ENCODE assay signal across 12 cellular contexts in the genomic region with DNA sequence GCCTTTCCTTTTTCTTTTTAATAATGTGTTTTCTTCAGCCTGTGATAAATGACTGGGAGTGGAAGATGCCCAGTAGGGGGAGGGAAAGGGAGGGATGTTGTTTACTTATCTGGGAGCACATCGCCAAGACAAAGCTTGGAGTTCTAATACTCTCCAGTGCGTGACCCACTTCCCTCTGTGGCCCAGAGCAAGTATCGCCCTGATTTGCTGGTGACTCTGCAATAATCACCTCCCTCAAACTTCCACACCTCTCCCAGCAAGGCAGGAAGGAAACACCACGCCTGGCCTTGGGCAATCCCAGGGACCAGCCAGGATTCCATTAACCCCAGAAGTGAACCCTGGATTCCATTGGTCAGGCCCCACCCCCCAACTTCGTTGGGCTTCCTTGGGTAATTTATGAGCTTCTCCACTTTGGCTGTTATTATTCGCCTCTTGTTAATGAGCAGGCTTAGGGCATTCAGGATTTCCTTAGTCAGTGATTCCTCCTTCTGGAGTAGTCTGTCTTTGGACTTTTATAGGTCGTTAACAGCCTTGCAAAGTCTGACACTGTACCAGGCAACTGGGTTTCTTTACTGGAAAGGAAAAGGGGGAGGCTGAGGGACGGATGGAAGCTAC. TPM values are rescaled to one million over a fixed set of nuclear protein-coding genes. Genes with fewer than 3 reads are reported as not detected.
DNase-seq lines count a peak whose midpoint lies in the region; ATAC-seq and TF ChIP-seq lines count a peak whose summit lies in the region.
"Had no signal": no experiment of that assay in that cellular context is flagged by ENCODE, and none has a peak within 500 bp of the region (broad histone marks: within the 10 kb centered on the region; RNA-seq: fewer than 3 reads in every experiment).

No MANE protein-coding gene starts in this region.

- H3K27ac ChIP-seq in esophagus (ENCODE audit: low read depth in 2 of 2, low read length in 1 of 2) = peak overlapping the region; percentile 97 to 98
- H3K27ac ChIP-seq: dorsolateral prefrontal cortex had no signal

- DNase-seq in AG08396 (ENCODE audit: low spot score) (peak; percentile 43), LNCaP clone FGC (ENCODE audit: low read depth) (peak; percentile 80), omental fat pad (ENCODE audit: low spot score) (no peak), activated gamma-delta T cell treated with Interleukin-2 at 50 U/mL for 16 hours (no peak), inferior parietal cortex (ENCODE audit: extremely low spot score) (no peak), NCI-H748 (lab: John Stamatoyannopoulos, UW; ENCODE audit: unreplicated experiment) (no peak)
- DNase-seq: activated CD4-positive, alpha-beta T cell treated with anti-CD3 and anti-CD28 coated beads for 1 hour; dorsolateral prefrontal cortex; NCI-H1417 treated with DMSO at 0.1 percent for 48 hours; stimulated activated CD4-positive, alpha-beta T cell treated with anti-CD3 and anti-CD28 coated beads, Interleukin-12 subunit alpha, Interleukin-12 subunit beta, amount 100 ng/mL, for 4 hours had no signal

- H3K27me3 ChIP-seq in esophagus (ENCODE audit: control insufficient read depth in 1 of 2, insufficient read depth in 2 of 2, low read length in 2 of 2) = no peaks in the 10 kb centered on the region
- H3K27me3 ChIP-seq: dorsolateral prefrontal cortex had no signal

- TF ChIP-seq CTCF in LNCaP clone FGC (IDR thresholded peaks at IDR 0.05; ENCODE audit: control insufficient read depth, extremely low read depth, insufficient read depth) (no peak), omental fat pad (IDR thresholded peaks at IDR 0.05) (no peak)

- H3K4me3 ChIP-seq in LNCaP clone FGC (ENCODE audit: low read depth, low read length) = no peak overlapping the region
- H3K4me3 ChIP-seq in esophagus (ENCODE audit: low read depth in 1 of 2, low read length in 2 of 2) = no peak overlapping the region
- H3K4me3 ChIP-seq: dorsolateral prefrontal cortex had no signal

- H3K36me3 ChIP-seq in esophagus (ENCODE audit: control insufficient read depth in 2 of 2, insufficient read depth in 2 of 2, low read length in 1 of 2) = no peaks in the 10 kb centered on the region

- ATAC-seq in omental fat pad (ENCODE audit: low FRiP score) = peak; percentile 86
- no peak for ATAC-seq in GM18505 (IDR thresholded peaks at IDR 0.05; ENCODE audit: unreplicated experiment)

- no peaks in the 10 kb centered on the region for H3K9me3 ChIP-seq in esophagus (ENCODE audit: control insufficient read depth in 2 of 2, insufficient read depth in 1 of 2, low read depth in 1 of 2, low read length in 1 of 2)

- no peak for TF ChIP-seq POLR2A in GM18505 (IDR thresholded peaks at IDR 0.05; ENCODE audit: borderline replicate concordance, extremely low read depth, insufficient read depth, insufficient read length)

- peaks cover 0 to 23% of the 10 kb centered on the region in 2 donors for H3K4me1 ChIP-seq in esophagus (ENCODE audit: control insufficient read depth in 2 of 2, insufficient read depth in 2 of 2, low read length in 1 of 2)

- 21 to 22% methylated on average over 8 of the region's 8 CpGs for WGBS in esophagus, 2 donors

RNA-seq across cellular contexts. Expression of gene GRHL3, which starts 24.3 kb away (rescaled TPM):
- polyA plus RNA-seq in esophagus = 100 to 1,000 TPM in 1 of 2 donors, 10 to 100 TPM in 1; 59.0 to 115 TPM
- total RNA-seq in omental fat pad = 1 to 10 TPM in 1 of 4 donors, under 1 TPM in 3; 0.44 to 3.3 (median 0.66) TPM

Comparison
In these comparisons a context has a peak if more than half of its experiments do, and no peak if none do; other contexts are left out.
1. DNase-seq: peak in AG08396 (single experiment) and LNCaP clone FGC (single experiment); none in omental fat pad (single experiment), activated gamma-delta T cell treated with Interleukin-2 at 50 U/mL for 16 hours (single experiment), inferior parietal cortex (single experiment) and NCI-H748 (single experiment).